Comparison of ENCODE assay signal across 17 cellular contexts in genomic region chrX:154890990-154891639, GRCh38.
DNase-seq lines count a peak whose midpoint lies in the region; ATAC-seq lines count a peak whose summit lies in the region.
"Had no signal": no experiment of that assay in that cellular context is flagged by ENCODE, and none has a peak within 500 bp of the region (broad histone marks: within the 10 kb centered on the region; RNA-seq: fewer than 3 reads in every experiment).

No MANE protein-coding gene starts in this region.

- no peak overlapping the region for H3K4me3 ChIP-seq in HAP-1

- H3K36me3 ChIP-seq in HAP-1 (replicated peaks): no peaks in the 10 kb centered on the region

- H3K4me1 ChIP-seq in HAP-1: peaks cover 9% of the 10 kb centered on the region

- DNase-seq in NCI-H1417 (lab: John Stamatoyannopoulos, UW) (peak in 2 of 3 experiments; percentile 25 to 61), NCI-H1417 treated with DMSO at 0.1 percent for 48 hours (lab: John Stamatoyannopoulos, UW) (no peak), HAP-1 (ENCODE audit: low spot score in 2 of 2) (peak; percentile 29 to 54), NCI-H1930 (lab: John Stamatoyannopoulos, UW) (peak; percentile 36 to 47), left kidney (ENCODE audit: low read depth, low spot score) (peak; percentile 19), Kasumi-1 (lab: John Stamatoyannopoulos, UW) (no peak)
- no peak for DNase-seq in stimulated activated CD4-positive, alpha-beta T cell treated with anti-CD3 and anti-CD28 coated beads, Interleukin-4, amount 100 ng/mL, for 24 hours
- DNase-seq: 8988T, H7, IMR-90, NCI-H2029, NCI-H2227 treated with DMSO at 0.1 percent for 48 hours, NCI-H774, SHP77, T-helper 17 cell had no signal

- H3K9me3 ChIP-seq in HAP-1: no peaks in the 10 kb centered on the region

- in situ Hi-C loops in HAP-1 (cut with MboI; ENCODE audit: low sequenced_read_pairs): no loop called here

- no peak for ATAC-seq in GM21717 (IDR thresholded peaks at IDR 0.05; ENCODE audit: unreplicated experiment)
- ATAC-seq: SK-N-SH treated with all-trans-retinoic acid at 6 μM for 48 hours, T-helper 17 cell had no signal

- 0 out of 2 replicates have a peak, but pooled peaks cover 4% of the 10 kb centered on the region for H3K27me3 ChIP-seq in HAP-1 (ENCODE audit: low read depth)

Comparison
In these comparisons a context has a peak if more than half of its experiments do, and no peak if none do; other contexts are left out.
1. DNase-seq: peak in NCI-H1417 (2 of 3), HAP-1 (2 of 2), NCI-H1930 (2 of 2) and left kidney (single experiment); none in NCI-H1417 treated with DMSO at 0.1 percent for 48 hours (single experiment), stimulated activated CD4-positive, alpha-beta T cell treated with anti-CD3 and anti-CD28 coated beads, Interleukin-4, amount 100 ng/mL, for 24 hours (single experiment) and Kasumi-1 (0 of 2).